In the genomic region with DNA sequence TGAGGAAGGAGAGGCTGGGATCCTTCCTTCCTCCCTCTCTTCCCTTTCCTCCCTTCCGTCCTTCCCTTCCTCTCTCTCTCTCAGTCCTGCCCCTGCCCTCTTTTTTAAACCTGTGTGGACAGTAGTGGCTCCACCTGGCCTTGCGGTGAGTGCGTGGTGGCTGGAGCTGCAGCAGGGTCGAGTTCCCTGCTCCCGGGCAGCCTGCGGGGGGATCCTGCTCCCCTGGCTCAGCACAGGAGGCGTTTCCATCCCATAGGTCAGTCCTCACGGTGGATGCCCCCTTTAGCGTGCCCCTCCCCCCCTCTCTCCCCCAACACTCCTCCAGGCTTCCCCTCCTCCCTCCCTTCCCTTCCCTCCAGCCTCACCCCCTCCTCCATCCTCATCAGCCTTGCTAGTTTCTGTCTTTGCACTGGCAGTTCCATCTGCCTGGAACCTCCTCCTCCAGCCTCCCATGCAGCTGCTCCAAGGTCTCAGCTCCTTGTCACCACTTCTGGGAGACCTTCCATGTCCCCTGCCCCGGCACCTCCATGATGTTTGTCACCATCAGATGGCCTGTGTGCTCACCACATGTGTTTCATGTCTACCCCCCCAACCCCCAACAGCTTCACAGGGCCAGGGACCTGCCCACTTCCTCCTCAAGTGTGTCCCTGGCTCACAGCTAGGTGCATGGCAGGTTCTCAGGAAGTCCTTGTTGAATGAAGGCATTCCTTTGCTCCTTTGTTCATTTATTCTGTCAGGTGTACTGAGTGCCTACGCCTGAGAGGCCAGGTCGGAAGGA, we compare ENCODE assay signal across 18 cellular contexts.
DNase-seq lines count a peak whose midpoint lies in the region; ATAC-seq and TF ChIP-seq lines count a peak whose summit lies in the region.
"Had no signal": no experiment of that assay in that cellular context is flagged by ENCODE, and none has a peak within 500 bp of the region (broad histone marks: within the 10 kb centered on the region; RNA-seq: fewer than 3 reads in every experiment).

No MANE protein-coding gene starts in this region.

- H3K27me3 ChIP-seq in dorsolateral prefrontal cortex: peaks cover 0 to 3% (median 0%) of the 10 kb centered on the region in 45 donors
- H3K27me3 ChIP-seq in osteoblast (ENCODE audit: insufficient read depth, low read length): peaks cover 42% of the 10 kb centered on the region

- TF ChIP-seq CTCF in dorsolateral prefrontal cortex (IDR thresholded peaks at IDR 0.05 in 54 of 56, conservative IDR thresholded peaks at IDR 0.05 in 2 of 56; ENCODE audit: low read depth in 1 of 56, partially characterized antibody in 56 of 56): no peak
- no peak for TF ChIP-seq CTCF in osteoblast (IDR thresholded peaks at IDR 0.05; ENCODE audit: extremely low read depth, low read depth, low read length)
- no peak for TF ChIP-seq CTCF in osteocyte (IDR thresholded peaks at IDR 0.05)

- peak overlapping the region in 30 of 59 donors; percentile 14 to 56 (median 36) for H3K4me3 ChIP-seq in dorsolateral prefrontal cortex
- no peak overlapping the region for H3K4me3 ChIP-seq in osteoblast (ENCODE audit: insufficient read depth, low read length)
- H3K4me3 ChIP-seq: HAP-1, tibial artery had no signal

- H3K4me2 ChIP-seq in osteoblast (ENCODE audit: insufficient read depth, low read length): no peak overlapping the region

- no peaks in the 10 kb centered on the region for H3K36me3 ChIP-seq in osteoblast (ENCODE audit: insufficient read depth, low read length)
- H3K36me3 ChIP-seq: HAP-1, tibial artery had no signal

- peaks cover 4% of the 10 kb centered on the region for H3K4me1 ChIP-seq in osteoblast (ENCODE audit: insufficient read depth, low read length)
- H3K4me1 ChIP-seq: HAP-1 had no signal

- H3K79me2 ChIP-seq in osteoblast (ENCODE audit: insufficient read depth, low read length): no peaks in the 10 kb centered on the region

- peaks cover 11% of the 10 kb centered on the region for H3K27me3 Mint-ChIP-seq in osteocyte (ENCODE audit: unreplicated experiment)

- H3K27ac ChIP-seq in dorsolateral prefrontal cortex (peak overlapping the region in 58 of 59 donors; percentile 50 to 98 (median 90)), osteoblast (ENCODE audit: low read depth, low read length) (no peak overlapping the region)
- H3K27ac ChIP-seq: 22Rv1, tibial artery, WERI-Rb-1 had no signal

- H3K4me1 Mint-ChIP-seq in osteocyte (ENCODE audit: unreplicated experiment): peaks cover 4% of the 10 kb centered on the region
- H3K4me1 Mint-ChIP-seq: stimulated activated naive B cell treated with anti-CD40 and anti-IgM and Interleukin-4, amounts not matched to agents 10 μg/mL and 1 μg/mL and 100 μg/mL, for 72 hours had no signal

- ATAC-seq in HG03439 (IDR thresholded peaks at IDR 0.05; ENCODE audit: unreplicated experiment): no peak
- ATAC-seq: stimulated activated naive B cell treated with anti-CD40 and anti-IgM and Interleukin-4, amounts not matched to agents 10 μg/mL and 1 μg/mL and 100 μg/mL, for 72 hours had no signal

- H3K9me3 ChIP-seq in osteoblast (ENCODE audit: low read depth, low read length): no peaks in the 10 kb centered on the region
- H3K9me3 ChIP-seq: HAP-1, tibial artery had no signal

- H2AFZ ChIP-seq in osteoblast (ENCODE audit: low read length): no peak overlapping the region

- H3K9me3 Mint-ChIP-seq in osteocyte (ENCODE audit: unreplicated experiment): no peaks in the 10 kb centered on the region

- H3K27ac Mint-ChIP-seq in osteocyte (ENCODE audit: unreplicated experiment): no peak overlapping the region
- H3K27ac Mint-ChIP-seq: activated CD4-positive, alpha-beta memory T cell treated with anti-CD3 and anti-CD28 coated beads for 36 hours; stimulated activated naive B cell treated with anti-CD40 and anti-IgM and Interleukin-4, amounts not matched to agents 10 μg/mL and 1 μg/mL and 100 μg/mL, for 72 hours; T-helper 1 cell treated with Interleukin-12 subunit alpha and Interleukin-12 subunit beta and Interleukin-4 antibody, amounts not matched to agents 30 μg/mL and 1 μg/mL, for 36 hours had no signal

- DNase-seq in DMS53 (lab: John Stamatoyannopoulos, UW) (peak; percentile 58), DMS53 treated with DMSO at 0.1 percent for 48 hours (lab: John Stamatoyannopoulos, UW; ENCODE audit: unreplicated experiment) (no peak), NCI-H2029 (lab: John Stamatoyannopoulos, UW) (peak; percentile 81), dorsolateral prefrontal cortex (peak in 3 of 10 donors; percentile 10 to 38 (median 32)), osteoblast (ENCODE audit: insufficient read length, low spot score, missing footprints) (peak; percentile 32), iPS-NIHi11 (ENCODE audit: low spot score) (no peak), osteocyte (ENCODE audit: extremely low spot score, unreplicated experiment) (no peak)
- DNase-seq: activated CD4-positive, alpha-beta memory T cell treated with anti-CD3 and anti-CD28 coated beads for 36 hours; activated naive CD4-positive, alpha-beta T cell; activated T-cell treated with anti-CD3 and anti-CD28 coated beads, Interleukin-2, amount 50 U/mL, for 1 hour; SIG-M5; stimulated activated naive B cell treated with anti-CD40 and anti-IgM and Interleukin-4, amounts not matched to agents 10 μg/mL and 1 μg/mL and 100 μg/mL, for 72 hours; tibial artery; WERI-Rb-1 had no signal

- intact Hi-C loops in dorsolateral prefrontal cortex (cut with DNase I): loop anchor here in 1 of 2 donors (5.0 kb wide), 2 partner anchors 54 to 96 kb away; no protein-coding TSS in a partner anchor

- H3K4me3 Mint-ChIP-seq in osteocyte (ENCODE audit: unreplicated experiment): no peak overlapping the region
- H3K4me3 Mint-ChIP-seq: activated CD4-positive, alpha-beta memory T cell treated with anti-CD3 and anti-CD28 coated beads for 36 hours; stimulated activated naive B cell treated with anti-CD40 and anti-IgM and Interleukin-4, amounts not matched to agents 10 μg/mL and 1 μg/mL and 100 μg/mL, for 72 hours; T-helper 1 cell treated with Interleukin-12 subunit alpha and Interleukin-12 subunit beta and Interleukin-4 antibody, amounts not matched to agents 30 μg/mL and 1 μg/mL, for 36 hours had no signal

- no peaks in the 10 kb centered on the region for H4K20me1 ChIP-seq in osteoblast (ENCODE audit: insufficient read depth, low read length)

- no peaks in the 10 kb centered on the region for H3K36me3 Mint-ChIP-seq in osteocyte (ENCODE audit: unreplicated experiment)
- H3K36me3 Mint-ChIP-seq: activated CD4-positive, alpha-beta memory T cell treated with anti-CD3 and anti-CD28 coated beads for 36 hours; stimulated activated naive B cell treated with anti-CD40 and anti-IgM and Interleukin-4, amounts not matched to agents 10 μg/mL and 1 μg/mL and 100 μg/mL, for 72 hours had no signal

Comparison
In these comparisons a context has a peak if more than half of its experiments do, and no peak if none do; other contexts are left out.
1. DNase-seq: peak in DMS53 (single experiment), NCI-H2029 (single experiment) and osteoblast (single experiment); none in DMS53 treated with DMSO at 0.1 percent for 48 hours (single experiment), iPS-NIHi11 (single experiment) and osteocyte (single experiment).